ENCODE assay signal across 17 cellular contexts in genomic region chr13:50422181-50423148, GRCh38.
DNase-seq lines count a peak whose midpoint lies in the region; ATAC-seq, FAIRE-seq and TF ChIP-seq lines count a peak whose summit lies in the region.
"Had no signal": no experiment of that assay in that cellular context is flagged by ENCODE, and none has a peak within 500 bp of the region (broad histone marks: within the 10 kb centered on the region; RNA-seq: fewer than 3 reads in every experiment).

No MANE protein-coding gene starts in this region.

- WGBS in body of pancreas, 2 donors = 71 to 75% methylated on average over 12 of the region's 12 CpGs

- no peaks in the 10 kb centered on the region for H3K36me3 ChIP-seq in CD8-positive, alpha-beta T cell (ENCODE audit: insufficient read depth, low read length)
- H3K36me3 ChIP-seq in ascending aorta (no peaks in the 10 kb centered on the region), body of pancreas (replicated peaks in 1 of 2; ENCODE audit: insufficient read depth in 1 of 2, low read depth in 2 of 2) (no peaks in the 10 kb centered on the region), kidney (ENCODE audit: control insufficient read depth in 1 of 2, insufficient read depth in 2 of 2, low read length in 2 of 2) (no peaks in the 10 kb centered on the region)
- H3K36me3 ChIP-seq: BLaER1 had no signal

- no peak for TF ChIP-seq POLR2A in body of pancreas (IDR thresholded peaks at IDR 0.05)

- H3K4me3 ChIP-seq in CD8-positive, alpha-beta T cell (ENCODE audit: low read depth, low read length) = no peak overlapping the region
- H3K4me3 ChIP-seq in ascending aorta (no peak overlapping the region), body of pancreas (no peak overlapping the region), kidney (ENCODE audit: low read length in 2 of 2) (no peak overlapping the region)
- H3K4me3 ChIP-seq: BLaER1, testis had no signal

- H3K9me3 Mint-ChIP-seq in CD8-positive, alpha-beta T cell = no peaks in the 10 kb centered on the region
- no peaks in the 10 kb centered on the region for H3K9me3 Mint-ChIP-seq in natural killer cell
- H3K9me3 Mint-ChIP-seq: activated naive CD4-positive, alpha-beta T cell treated with anti-CD3 and anti-CD28 coated beads, Interleukin-2, amount 10 ng/mL, durations not matched to agents 7 days and 5 days; endodermal cell had no signal

- H3K4me1 ChIP-seq in CD8-positive, alpha-beta T cell (ENCODE audit: insufficient read depth, low read length) = no peaks in the 10 kb centered on the region
- H3K4me1 ChIP-seq in ascending aorta (peaks cover 4 to 31% of the 10 kb centered on the region in 2 donors), body of pancreas (peaks cover 14% of the 10 kb centered on the region), kidney (ENCODE audit: control insufficient read depth in 1 of 2, insufficient read depth in 1 of 2, low read depth in 1 of 2, low read length in 2 of 2) (peaks cover 9 to 11% of the 10 kb centered on the region in 2 donors)

- H3K4me1 Mint-ChIP-seq in CD8-positive, alpha-beta T cell (ENCODE audit: low read depth) = peaks cover 15% of the 10 kb centered on the region
- peaks cover 22 to 23% of the 10 kb centered on the region in 2 donors for H3K4me1 Mint-ChIP-seq in natural killer cell
- H3K4me1 Mint-ChIP-seq: activated naive CD4-positive, alpha-beta T cell treated with anti-CD3 and anti-CD28 coated beads, Interleukin-2, amount 10 ng/mL, durations not matched to agents 7 days and 5 days had no signal

- H3K27me3 Mint-ChIP-seq in CD8-positive, alpha-beta T cell (ENCODE audit: low read depth) = no peaks in the 10 kb centered on the region
- H3K27me3 Mint-ChIP-seq in natural killer cell (ENCODE audit: low read depth in 2 of 2) = no peaks in the 10 kb centered on the region

- H3K9me3 ChIP-seq in CD8-positive, alpha-beta T cell (ENCODE audit: low read length) = no peaks in the 10 kb centered on the region
- H3K9me3 ChIP-seq in ascending aorta (no peaks in the 10 kb centered on the region), body of pancreas (no peaks in the 10 kb centered on the region), kidney (ENCODE audit: control insufficient read depth in 1 of 2, low read length in 2 of 2) (no peaks in the 10 kb centered on the region)
- H3K9me3 ChIP-seq: BLaER1, testis had no signal

- H3K27ac Mint-ChIP-seq in CD8-positive, alpha-beta T cell = no peak overlapping the region
- H3K27ac Mint-ChIP-seq in natural killer cell = peak overlapping the region; percentile 69 to 77
- H3K27ac Mint-ChIP-seq: activated naive CD4-positive, alpha-beta T cell treated with anti-CD3 and anti-CD28 coated beads, Interleukin-2, amount 10 ng/mL, durations not matched to agents 7 days and 5 days; endodermal cell had no signal

- TF ChIP-seq CTCF in CD8-positive, alpha-beta T cell (IDR thresholded peaks at IDR 0.05) = no peak
- TF ChIP-seq CTCF in ascending aorta (IDR thresholded peaks at IDR 0.05) = no peak
- TF ChIP-seq CTCF in natural killer cell (IDR thresholded peaks at IDR 0.05) = no peak
- TF ChIP-seq CTCF in body of pancreas (IDR thresholded peaks at IDR 0.05) = no peak
- no peak for TF ChIP-seq CTCF in kidney (IDR thresholded peaks at IDR 0.05; ENCODE audit: borderline replicate concordance, extremely low read depth, insufficient read depth)

- H3K27ac ChIP-seq in CD8-positive, alpha-beta T cell (ENCODE audit: low read depth, low read length) = no peak overlapping the region
- H3K27ac ChIP-seq in ascending aorta = peak overlapping the region; percentile 23 to 30
- no peak overlapping the region for H3K27ac ChIP-seq in body of pancreas
- no peak overlapping the region for H3K27ac ChIP-seq in kidney (ENCODE audit: low read depth in 2 of 2, low read length in 2 of 2)
- H3K27ac ChIP-seq: BLaER1 had no signal

- FAIRE-seq in kidney (lab: Jason Lieb, UNC) = no peak
- FAIRE-seq: TTC549 had no signal

- H3K27me3 ChIP-seq in CD8-positive, alpha-beta T cell (ENCODE audit: insufficient read depth, low read length) = no peaks in the 10 kb centered on the region
- no peaks in the 10 kb centered on the region for H3K27me3 ChIP-seq in ascending aorta
- H3K27me3 ChIP-seq in body of pancreas = no peaks in the 10 kb centered on the region
- H3K27me3 ChIP-seq: BLaER1, testis had no signal

- H3K36me3 Mint-ChIP-seq in CD8-positive, alpha-beta T cell = no peaks in the 10 kb centered on the region
- no peaks in the 10 kb centered on the region for H3K36me3 Mint-ChIP-seq in natural killer cell
- H3K36me3 Mint-ChIP-seq: activated naive CD4-positive, alpha-beta T cell treated with anti-CD3 and anti-CD28 coated beads, Interleukin-2, amount 10 ng/mL, durations not matched to agents 7 days and 5 days had no signal

- peak overlapping the region; percentile 23 for H3K4me3 Mint-ChIP-seq in CD8-positive, alpha-beta T cell
- peak overlapping the region; percentile 58 for H3K4me3 Mint-ChIP-seq in natural killer cell
- H3K4me3 Mint-ChIP-seq: activated naive CD4-positive, alpha-beta T cell treated with anti-CD3 and anti-CD28 coated beads, Interleukin-2, amount 10 ng/mL, durations not matched to agents 7 days and 5 days; endodermal cell had no signal

- intact Hi-C loops in CD8-positive, alpha-beta T cell (cut with DNase I, micrococcal nuclease) = no loop called here
- intact Hi-C loops in ascending aorta (cut with DNase I) = loop anchor here (5.0 kb wide), 2 partner anchors 105 to 295 kb away; no protein-coding TSS in a partner anchor
- intact Hi-C loops in natural killer cell (cut with micrococcal nuclease) = loop anchor here (10.0 kb wide), 1 partner anchor 978 kb away; the partner anchor contains the start of genes CAB39L and SETDB2
- intact Hi-C loops in body of pancreas (cut with DNase I) = no loop called here
- intact Hi-C loops in kidney (cut with DNase I) = no loop called here

- DNase-seq in CD8-positive, alpha-beta T cell = no peak
- DNase-seq in NCI-H1417 treated with DMSO at 0.1 percent for 48 hours (lab: John Stamatoyannopoulos, UW) (peak; percentile 75), ascending aorta (ENCODE audit: low spot score in 2 of 2) (no peak), natural killer cell (no peak), medulla oblongata (ENCODE audit: extremely low spot score) (no peak), body of pancreas (no peak), GF-D8 (lab: John Stamatoyannopoulos, UW) (no peak), kidney (no peak)
- DNase-seq: activated naive CD4-positive, alpha-beta T cell treated with anti-CD3 and anti-CD28 coated beads, Interleukin-2, amount 10 ng/mL, durations not matched to agents 7 days and 5 days; caudate nucleus; endodermal cell; foreskin melanocyte; Kasumi-1; posterior cingulate gyrus; testis had no signal

- CTCF ChIA-PET in CD8-positive, alpha-beta T cell (lab: Charles Lee) = interaction anchor here (0.6 kb wide), 1 partner anchor 446 kb away, joined by 3 read pairs; no protein-coding TSS in a partner anchor

- peak; percentile 51 for ATAC-seq in CD8-positive, alpha-beta T cell
- ATAC-seq in natural killer cell (peak; percentile 74 to 90 (median 82)), body of pancreas (no peak)

- POLR2A ChIA-PET in CD8-positive, alpha-beta T cell (lab: Charles Lee) = no interaction called here

- no peak overlapping the region for H3K9ac ChIP-seq in kidney (ENCODE audit: low read length in 2 of 2)
- H3K9ac ChIP-seq: BLaER1 had no signal

Comparison
In these comparisons a context has a peak if more than half of its experiments do, and no peak if none do; other contexts are left out.
1. H3K27ac ChIP-seq: peak in ascending aorta (2 of 2); none in CD8-positive, alpha-beta T cell (single experiment), body of pancreas (0 of 4) and kidney (0 of 2).
2. intact Hi-C loops: an anchor here in ascending aorta (5.0 kb wide) and natural killer cell (10.0 kb wide); none called in CD8-positive, alpha-beta T cell, body of pancreas and kidney.